ENCODE assay signal across 15 cellular contexts in genomic region chr10:133647075-133647748, GRCh38. TPM values are rescaled to one million over a fixed set of nuclear protein-coding genes. Genes with fewer than 3 reads are reported as not detected.
DNase-seq lines count a peak whose midpoint lies in the region; ATAC-seq, FAIRE-seq and TF ChIP-seq lines count a peak whose summit lies in the region.
"Not testable (repeated sequence)": the region's sequence is repeated elsewhere in the genome, so short reads cannot be mapped to it uniquely, and the experiment has no call there.
"Had no signal": no experiment of that assay in that cellular context is flagged by ENCODE, and none has a peak within 500 bp of the region (broad histone marks: within the 10 kb centered on the region; RNA-seq: fewer than 3 reads in every experiment).

No MANE protein-coding gene starts in this region.

- not testable (repeated sequence) for H3K9ac ChIP-seq in HepG2 (ENCODE audit: insufficient read depth, low read depth, low read length)

- TF ChIP-seq RAD21 in HepG2 (CRISPR knock-in tag; IDR thresholded peaks at IDR 0.05): not testable (repeated sequence)

- not testable (repeated sequence) for H3K27ac Mint-ChIP-seq in T-helper 17 cell; activated naive CD8-positive, alpha-beta T cell treated with anti-CD3 and anti-CD28 coated beads, Interleukin-2, amount 50 U/mL, for 24 hours
- peak overlapping the region in 1 of 2 donors; percentile 86 for H3K27ac Mint-ChIP-seq in stimulated activated naive CD8-positive, alpha-beta T cell treated with anti-CD3 and anti-CD28 coated beads, Interleukin-15, amount 100 ng/mL, for 72 hours

- H3K27ac ChIP-seq in HepG2 (ENCODE audit: extremely low read length, insufficient read depth, low read length): not testable (repeated sequence)

- H3K9me3 ChIP-seq in T-helper 17 cell (ENCODE audit: control insufficient read depth, low read length, poor library complexity, severe bottlenecking); HepG2 (ENCODE audit: low read length): not testable (repeated sequence)

- BruUV-seq in HepG2 (replicated peaks; lab: Mats Ljungman, UMichigan): not testable (repeated sequence)

- not testable (repeated sequence) for FAIRE-seq in HepG2 (lab: Jason Lieb, UNC)

- not testable (repeated sequence) for H3K4me3 Mint-ChIP-seq in T-helper 17 cell; activated naive CD8-positive, alpha-beta T cell treated with anti-CD3 and anti-CD28 coated beads, Interleukin-2, amount 50 U/mL, for 24 hours
- H3K4me3 Mint-ChIP-seq in stimulated activated naive CD8-positive, alpha-beta T cell treated with anti-CD3 and anti-CD28 coated beads, Interleukin-15, amount 100 ng/mL, for 72 hours: peak overlapping the region; percentile 31 to 58

- not testable (repeated sequence) for H2AFZ ChIP-seq in HepG2 (ENCODE audit: low read length)

- H4K20me1 ChIP-seq in HepG2 (ENCODE audit: insufficient read depth, low read length): not testable (repeated sequence)

- CTCF ChIA-PET in HepG2 (lab: Yijun Ruan, JAX; ENCODE audit: low intra/inter-chr PET ratio, low total read pairs): not testable (repeated sequence)

- not testable (repeated sequence) for H3K4me1 ChIP-seq in HepG2 (ENCODE audit: insufficient read depth, low read length)

- POLR2A ChIA-PET in HepG2 (lab: Yijun Ruan, JAX): not testable (repeated sequence)

- not testable (repeated sequence) for H3K79me2 ChIP-seq in HepG2 (ENCODE audit: insufficient read depth, low read length)

- intact Hi-C loops in HepG2 (cut with micrococcal nuclease; ENCODE audit: unreplicated experiment): not testable (repeated sequence)

- not testable (repeated sequence) for TF ChIP-seq CTCF in HepG2 (CRISPR knock-in tag; IDR thresholded peaks at IDR 0.05)

- not testable (repeated sequence) for H3K27me3 ChIP-seq in HepG2 (ENCODE audit: control insufficient read depth in 1 of 2, insufficient read depth in 2 of 2, low read length in 2 of 2)

- in situ Hi-C loops in HepG2 (cut with HindIII; ENCODE audit: extremely low pct_ligation_motif_present, low pct_unique_long_range_greater_than_20kb): not testable (repeated sequence)

- not testable (repeated sequence) for TF ChIP-seq EP300 in HepG2 (IDR thresholded peaks at IDR 0.05; ENCODE audit: low read depth in 2 of 2, low read length in 2 of 2); HepG2 (CRISPR knock-in tag; IDR thresholded peaks at IDR 0.05; ENCODE audit: borderline replicate concordance)

- 0% methylated on average over 11 of the region's 18 CpGs for WGBS in HepG2 (ENCODE audit: low lambda C conversion rate)

- not testable (repeated sequence) for H3K27me3 Mint-ChIP-seq in T-helper 17 cell; activated naive CD8-positive, alpha-beta T cell treated with anti-CD3 and anti-CD28 coated beads, Interleukin-2, amount 50 U/mL, for 24 hours; stimulated activated naive CD8-positive, alpha-beta T cell treated with anti-CD3 and anti-CD28 coated beads, Interleukin-15, amount 100 ng/mL, for 72 hours

- not testable (repeated sequence) for H3K36me3 Mint-ChIP-seq in T-helper 17 cell (ENCODE audit: low read depth); activated naive CD8-positive, alpha-beta T cell treated with anti-CD3 and anti-CD28 coated beads, Interleukin-2, amount 50 U/mL, for 24 hours (ENCODE audit: low read depth)

- not testable (repeated sequence) for H3K4me3 ChIP-seq in HepG2 (replicated peaks in 1 of 3; ENCODE audit: insufficient read depth in 1 of 3, low read depth in 2 of 3, low read length in 3 of 3)

- not testable (repeated sequence) for DNase-seq in T-helper 17 cell; activated naive CD8-positive, alpha-beta T cell treated with anti-CD3 and anti-CD28 coated beads, Interleukin-2, amount 50 U/mL, for 24 hours; HepG2 (ENCODE audit: low spot score)
- peak; percentile 48 to 59 for DNase-seq in stimulated activated naive CD8-positive, alpha-beta T cell treated with anti-CD3 and anti-CD28 coated beads, Interleukin-15, amount 100 ng/mL, for 72 hours

- H3K9me3 Mint-ChIP-seq in activated naive CD8-positive, alpha-beta T cell treated with anti-CD3 and anti-CD28 coated beads, Interleukin-2, amount 50 U/mL, for 24 hours; stimulated activated naive CD8-positive, alpha-beta T cell treated with anti-CD3 and anti-CD28 coated beads, Interleukin-15, amount 100 ng/mL, for 72 hours: not testable (repeated sequence)

- H3K4me1 Mint-ChIP-seq in T-helper 17 cell; activated naive CD8-positive, alpha-beta T cell treated with anti-CD3 and anti-CD28 coated beads, Interleukin-2, amount 50 U/mL, for 24 hours; stimulated activated naive CD8-positive, alpha-beta T cell treated with anti-CD3 and anti-CD28 coated beads, Interleukin-15, amount 100 ng/mL, for 72 hours: not testable (repeated sequence)

- ATAC-seq in GM18502 (IDR thresholded peaks at IDR 0.05; ENCODE audit: poor library complexity, unreplicated experiment): peak; percentile 65
- peak; percentile 81 for ATAC-seq in GM19463 (IDR thresholded peaks at IDR 0.05; ENCODE audit: unreplicated experiment)
- ATAC-seq in HG02610 (IDR thresholded peaks at IDR 0.05; ENCODE audit: unreplicated experiment): peak; percentile 72
- peak; percentile 86 for ATAC-seq in HG03196 (IDR thresholded peaks at IDR 0.05; ENCODE audit: unreplicated experiment)
- ATAC-seq in T-helper 17 cell: peak; percentile 68
- peak; percentile 61 for ATAC-seq in activated naive CD8-positive, alpha-beta T cell treated with anti-CD3 and anti-CD28 coated beads, Interleukin-2, amount 50 U/mL, for 24 hours
- peak; percentile 61; the same call in 2 of the 3 replicates for ATAC-seq in HepG2
- ATAC-seq in stimulated activated naive CD8-positive, alpha-beta T cell treated with anti-CD3 and anti-CD28 coated beads, Interleukin-15, amount 100 ng/mL, for 72 hours: peak; percentile 93

- not testable (repeated sequence) for H3K36me3 ChIP-seq in HepG2 (replicated peaks in 1 of 2; ENCODE audit: control insufficient read depth in 1 of 2, insufficient read depth in 2 of 2, low read length in 2 of 2)

- TF ChIP-seq POLR2A in HepG2 (IDR thresholded peaks at IDR 0.05; ENCODE audit: insufficient read depth in 1 of 2, low read depth in 2 of 2, low read length in 2 of 2): not testable (repeated sequence)

- not testable (repeated sequence) for H3K4me2 ChIP-seq in HepG2 (ENCODE audit: low read depth, low read length)

TF ChIP-seq in HepG2, 621 proteins besides CTCF, POLR2A, EP300 and RAD21:
- peak; percentile 48; the same call in 1 of the 2 replicates for TF ChIP-seq STAG1 (CRISPR knock-in tag; IDR thresholded peaks at IDR 0.05)

RNA-seq across cellular contexts. Expression of gene FRG2B, which starts 20.6 kb away (rescaled TPM):
- total RNA-seq in T-helper 17 cell: not detected
- not detected in 2 replicates for total RNA-seq in HepG2 (2016; rRNA removed; fragmentation: Illumina TruSeq; extraction: Trizol)
- total RNA-seq in HepG2 (2016; cell fraction: cytosol; rRNA removed; fragmentation: Illumina TruSeq; extraction: Trizol; ENCODE audit: low read depth): not detected in 2 replicates
- total RNA-seq in HepG2 (2016; cell fraction: insoluble cytoplasmic fraction; rRNA removed; fragmentation: Illumina TruSeq; extraction: Trizol): not detected in 2 replicates
- total RNA-seq in HepG2 (2016; cell fraction: membrane; rRNA removed; fragmentation: Illumina TruSeq; extraction: Trizol): not detected in 2 replicates
- total RNA-seq in HepG2 (2016; cell fraction: nucleus; rRNA removed; fragmentation: Illumina TruSeq; extraction: Trizol): not detected in 2 replicates
- not detected in 2 replicates for polyA plus RNA-seq in HepG2 (2011; rRNA removed)
- polyA plus RNA-seq in HepG2 (2011; cell fraction: cytosol; rRNA removed): not detected in 2 replicates
- not detected in 2 replicates for polyA plus RNA-seq in HepG2 (2011; cell fraction: nucleus; rRNA removed)
- not detected in 2 replicates for polyA plus RNA-seq in HepG2 (2012)
- not detected in 2 replicates for polyA plus RNA-seq in HepG2 (2016; cell fraction: cytosol; fragmentation: Illumina TruSeq; extraction: Trizol; ENCODE audit: low read depth)
- polyA plus RNA-seq in HepG2 (2016; cell fraction: insoluble cytoplasmic fraction; fragmentation: Illumina TruSeq; extraction: Trizol; ENCODE audit: low read depth): not detected in 2 replicates
- polyA plus RNA-seq in HepG2 (2016; cell fraction: membrane; fragmentation: Illumina TruSeq; extraction: Trizol; ENCODE audit: low read depth): not detected in 2 replicates
- polyA plus RNA-seq in HepG2 (2016; cell fraction: nucleus; fragmentation: Illumina TruSeq; extraction: Trizol; ENCODE audit: insufficient read depth, low read depth): not detected in 2 replicates
- 0.54 TPM in 1 of 2 replicates, not detected in the other for polyA minus RNA-seq in HepG2 (2011; rRNA and poly(A)+ RNA removed; ENCODE audit: low replicate concordance)
- not detected in 2 replicates for polyA minus RNA-seq in HepG2 (2011; cell fraction: cytosol; rRNA and poly(A)+ RNA removed)
- not detected in 2 replicates for polyA minus RNA-seq in HepG2 (2011; cell fraction: nucleus; rRNA and poly(A)+ RNA removed)
- total RNA-seq: ascending aorta, dermis blood vessel endothelial cell, mammary epithelial cell, occipital lobe, Peyer's patch had no signal
- polyA plus RNA-seq: BJ, mammary epithelial cell, small intestine had no signal
